ENCODE assay signal across 10 cellular contexts in the genomic region with DNA sequence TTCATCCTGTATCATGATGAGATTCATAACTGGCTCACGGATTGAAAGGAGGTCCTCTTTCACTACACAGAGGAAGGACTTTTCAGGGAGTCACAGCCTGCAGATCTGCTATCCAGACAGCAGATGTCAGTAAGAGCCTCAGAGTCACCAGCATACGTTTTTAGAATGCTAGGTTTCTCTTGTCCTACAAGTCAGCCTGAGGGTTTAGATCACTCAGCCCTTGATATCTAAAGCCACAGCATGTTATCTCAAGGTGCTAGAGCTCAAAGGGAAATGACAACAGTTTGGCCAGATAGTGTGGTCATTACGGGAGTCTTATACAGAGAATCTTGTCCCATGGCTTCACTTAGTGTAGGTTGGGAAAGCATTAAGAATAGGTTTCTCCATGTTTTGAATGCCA. TPM values are rescaled to one million over a fixed set of nuclear protein-coding genes. Genes with fewer than 3 reads are reported as not detected.
DNase-seq lines count a peak whose midpoint lies in the region; ATAC-seq and TF ChIP-seq lines count a peak whose summit lies in the region.
"Had no signal": no experiment of that assay in that cellular context is flagged by ENCODE, and none has a peak within 500 bp of the region (broad histone marks: within the 10 kb centered on the region; RNA-seq: fewer than 3 reads in every experiment).

No MANE protein-coding gene starts in this region.

- H3K27ac Mint-ChIP-seq in stimulated activated naive B cell treated with anti-CD40 and anti-IgM and Interleukin-4, amounts not matched to agents 10 μg/mL and 1 μg/mL and 100 μg/mL, for 72 hours = no peak overlapping the region
- H3K27ac Mint-ChIP-seq: activated B cell treated with CpG ODN at 0.5 μM for 24 hours had no signal

- H3K4me3 Mint-ChIP-seq in stimulated activated naive B cell treated with anti-CD40 and anti-IgM and Interleukin-4, amounts not matched to agents 10 μg/mL and 1 μg/mL and 100 μg/mL, for 72 hours = no peak overlapping the region
- H3K4me3 Mint-ChIP-seq: activated B cell treated with CpG ODN at 0.5 μM for 24 hours had no signal

- H3K79me2 ChIP-seq in DND-41 (ENCODE audit: insufficient read depth, low read length) (no peaks in the 10 kb centered on the region), PC-9 (ENCODE audit: low read depth) (no peaks in the 10 kb centered on the region)

- peaks cover 30 to 31% of the 10 kb centered on the region in 2 donors for H3K27me3 Mint-ChIP-seq in stimulated activated naive B cell treated with anti-CD40 and anti-IgM and Interleukin-4, amounts not matched to agents 10 μg/mL and 1 μg/mL and 100 μg/mL, for 72 hours

- no peaks in the 10 kb centered on the region for H3K9me2 ChIP-seq in PC-9 (ENCODE audit: insufficient read depth)

- no peak for ATAC-seq in DND-41 (ENCODE audit: insufficient read depth, low read depth)
- ATAC-seq in stimulated activated naive B cell treated with anti-CD40 and anti-IgM and Interleukin-4, amounts not matched to agents 10 μg/mL and 1 μg/mL and 100 μg/mL, for 72 hours (replicated peaks) = peak; percentile 50 to 67

- H3K9ac ChIP-seq in DND-41 (ENCODE audit: low read depth, low read length) = no peak overlapping the region

- H3K4me1 Mint-ChIP-seq in stimulated activated naive B cell treated with anti-CD40 and anti-IgM and Interleukin-4, amounts not matched to agents 10 μg/mL and 1 μg/mL and 100 μg/mL, for 72 hours = peaks cover 0 to 3% of the 10 kb centered on the region in 2 donors

- no peaks in the 10 kb centered on the region for H3K36me3 Mint-ChIP-seq in stimulated activated naive B cell treated with anti-CD40 and anti-IgM and Interleukin-4, amounts not matched to agents 10 μg/mL and 1 μg/mL and 100 μg/mL, for 72 hours

- H3K4me2 ChIP-seq in DND-41 (ENCODE audit: insufficient read depth, low read length) (no peak overlapping the region), PC-9 (no peak overlapping the region)

- H3K9me3 Mint-ChIP-seq in stimulated activated naive B cell treated with anti-CD40 and anti-IgM and Interleukin-4, amounts not matched to agents 10 μg/mL and 1 μg/mL and 100 μg/mL, for 72 hours = no peaks in the 10 kb centered on the region
- H3K9me3 Mint-ChIP-seq: activated B cell treated with CpG ODN at 0.5 μM for 24 hours had no signal

- H3K27me3 ChIP-seq in DND-41 (ENCODE audit: insufficient read depth, low read length, poor library complexity) = no peaks in the 10 kb centered on the region
- no peaks in the 10 kb centered on the region; the same call in 1 of the 2 replicates for H3K27me3 ChIP-seq in H7 (ENCODE audit: control insufficient read depth, insufficient read depth, low read length)
- H3K27me3 ChIP-seq in PC-9 (ENCODE audit: insufficient read depth, low read depth) = no peaks in the 10 kb centered on the region
- H3K27me3 ChIP-seq in vagina = no peaks in the 10 kb centered on the region

- POLR2A ChIA-PET in PC-9 (lab: Charles Lee; ENCODE audit: unreplicated experiment) = no interaction called here

- no peak for TF ChIP-seq POLR2A in vagina (IDR thresholded peaks at IDR 0.05)

- no TSS peak for BruUV-seq in PC-9 (replicated peaks; lab: Mats Ljungman, UMichigan)

- peak; percentile 57 for TF ChIP-seq CTCF in DND-41 (IDR thresholded peaks at IDR 0.05; ENCODE audit: borderline replicate concordance, extremely low read depth, low read length, poor library complexity, severe bottlenecking)
- TF ChIP-seq CTCF in PC-9 (conservative IDR thresholded peaks at IDR 0.05) = peak; percentile 57; the same call in 1 of the 2 replicates
- TF ChIP-seq CTCF in vagina (IDR thresholded peaks at IDR 0.05) = no peak

- H2AFZ ChIP-seq in DND-41 (ENCODE audit: low read depth, low read length) (no peak overlapping the region), PC-9 (no peak overlapping the region)

- CTCF ChIA-PET in PC-9 (lab: Charles Lee) = no interaction called here

- H3K4me1 ChIP-seq in DND-41 (ENCODE audit: insufficient read depth, low read length) (no peaks in the 10 kb centered on the region), PC-9 (replicated peaks; ENCODE audit: insufficient read depth) (peaks cover 28% of the 10 kb centered on the region), vagina (no peaks in the 10 kb centered on the region)

- H3K36me3 ChIP-seq in DND-41 (ENCODE audit: insufficient read depth, low read length) (no peaks in the 10 kb centered on the region), H7 (replicated peaks; ENCODE audit: control insufficient read depth, insufficient read depth, low read length) (no peaks in the 10 kb centered on the region), PC-9 (ENCODE audit: low read depth) (no peaks in the 10 kb centered on the region), vagina (no peaks in the 10 kb centered on the region)
- H3K36me3 ChIP-seq: neutrophil had no signal

- H3K4me3 ChIP-seq in DND-41 (ENCODE audit: low read depth in 1 of 2, low read length in 2 of 2) (no peak overlapping the region), H7 (ENCODE audit: insufficient read depth, low read depth, low read length) (no peak overlapping the region), PC-9 (no peak overlapping the region), vagina (no peak overlapping the region)

- intact Hi-C loops in PC-9 (cut with micrococcal nuclease; ENCODE audit: unreplicated experiment) = loop anchor here (5.0 to 10.0 kb wide), 2 partner anchors 191 to 353 kb away; a partner anchor contains a TSS
- intact Hi-C loops in vagina (cut with DNase I) = no loop called here

- H4K20me1 ChIP-seq in DND-41 (ENCODE audit: insufficient read depth, low read length) (no peaks in the 10 kb centered on the region), PC-9 (ENCODE audit: insufficient read depth) (no peaks in the 10 kb centered on the region)

- no peaks in the 10 kb centered on the region for H3K9me3 ChIP-seq in DND-41 (ENCODE audit: insufficient read depth, low read length, severe bottlenecking)
- no peaks in the 10 kb centered on the region for H3K9me3 ChIP-seq in PC-9 (ENCODE audit: insufficient read depth, low read depth)
- H3K9me3 ChIP-seq in vagina = no peaks in the 10 kb centered on the region
- H3K9me3 ChIP-seq: neutrophil had no signal

- H3K27ac ChIP-seq in DND-41 (ENCODE audit: low read length) (no peak overlapping the region), PC-9 (no peak overlapping the region), vagina (no peak overlapping the region)
- H3K27ac ChIP-seq: neutrophil had no signal

- H3F3A ChIP-seq in PC-9 (ENCODE audit: insufficient read depth, low read depth) = peaks cover 19% of the 10 kb centered on the region

- DNase-seq in DND-41 (no peak), H7 (peak; percentile 33), PC-9 (peak in 1 of 2 experiments; percentile 50), fibroblast of peridontal ligament (ENCODE audit: extremely low read depth) (peak; percentile 76), vagina (ENCODE audit: extremely low spot score in 2 of 2) (no peak)
- DNase-seq in stimulated activated naive B cell treated with anti-CD40 and anti-IgM and Interleukin-4, amounts not matched to agents 10 μg/mL and 1 μg/mL and 100 μg/mL, for 72 hours = no peak
- no peak for DNase-seq in activated CD4-positive, alpha-beta T cell treated with anti-CD3 and anti-CD28 coated beads for 4 hours
- no peak for DNase-seq in activated T-cell treated with anti-CD3 and anti-CD28 coated beads, Interleukin-2, amount 50 U/mL, for 1 hour
- DNase-seq: activated B cell treated with CpG ODN at 0.5 μM for 24 hours had no signal

RNA-seq across cellular contexts. Expression of a gene that starts 30.9 kb away (rescaled TPM):
- total RNA-seq in H7 (2014; rRNA removed; shearing (Covaris generic)) = not detected in 2 replicates
- total RNA-seq in PC-9 (2021) (not detected in 2 replicates), vagina (not detected)
- total RNA-seq: activated B cell treated with CpG ODN at 0.5 μM for 24 hours had no signal

Comparison
In these comparisons a context has a peak if more than half of its experiments do, and no peak if none do; other contexts are left out.
1. DNase-seq: peak in H7 (single experiment) and fibroblast of peridontal ligament (single experiment); none in DND-41 (single experiment), stimulated activated naive B cell treated with anti-CD40 and anti-IgM and Interleukin-4, amounts not matched to agents 10 μg/mL and 1 μg/mL and 100 μg/mL, for 72 hours (single experiment), activated CD4-positive, alpha-beta T cell treated with anti-CD3 and anti-CD28 coated beads for 4 hours (0 of 2), vagina (0 of 2) and activated T-cell treated with anti-CD3 and anti-CD28 coated beads, Interleukin-2, amount 50 U/mL, for 1 hour (single experiment).
2. CTCF ChIP-seq: peak in DND-41 (single experiment) and PC-9 (single experiment); none in vagina (0 of 3).